In the genomic region with DNA sequence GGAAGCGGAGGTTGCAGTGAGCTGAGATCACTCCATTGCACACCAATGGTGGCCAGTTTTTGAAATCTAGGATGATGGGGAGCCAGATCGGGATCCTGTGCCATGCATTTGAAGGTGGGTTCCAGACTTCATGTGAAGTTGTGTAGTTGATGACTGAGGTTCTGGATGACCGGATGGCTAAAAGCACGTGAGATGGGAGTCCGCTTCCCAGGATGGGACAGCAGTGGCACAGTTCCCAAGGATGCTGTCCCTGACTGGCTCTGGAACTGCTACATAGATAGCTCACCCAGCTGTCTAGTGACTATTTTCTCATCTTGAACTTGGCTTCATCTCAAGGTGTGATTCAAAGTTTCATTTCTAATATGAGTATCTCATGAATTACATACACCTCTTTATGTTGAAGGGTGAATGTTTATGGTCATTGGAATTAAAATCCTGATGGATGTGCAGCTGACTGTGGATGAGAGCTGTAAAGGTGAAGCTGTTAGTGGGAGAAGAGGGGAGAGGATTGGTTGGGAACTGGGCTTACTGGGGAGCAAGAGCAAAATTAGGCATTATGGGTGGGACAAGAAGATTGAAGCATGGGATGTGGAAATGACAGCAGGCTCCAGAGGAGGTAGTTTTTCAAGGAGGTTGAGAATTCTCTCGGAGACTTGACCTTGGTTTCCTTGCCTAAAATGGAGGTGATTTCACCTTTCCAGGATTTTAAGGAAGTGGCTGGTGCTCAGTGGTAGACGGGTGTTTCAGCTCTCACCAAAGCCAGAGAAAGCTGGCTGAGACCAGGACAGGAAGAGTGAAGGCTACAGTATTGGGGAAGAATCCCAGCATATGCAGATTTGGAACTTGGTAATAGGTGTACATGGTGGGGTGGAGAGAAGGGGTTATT, we compare ENCODE assay signal across 1 cellular context.
A peak's percentile ranks its signal among the peaks of the same experiment; 100 is the strongest.
TF ChIP-seq lines count a peak whose summit lies in the region.

No MANE protein-coding gene starts in this region.

TF ChIP-seq in HEK293, 187 proteins besides CTCF, POLR2A, EP300 and RAD21:
- TF ChIP-seq, protein P1, sequence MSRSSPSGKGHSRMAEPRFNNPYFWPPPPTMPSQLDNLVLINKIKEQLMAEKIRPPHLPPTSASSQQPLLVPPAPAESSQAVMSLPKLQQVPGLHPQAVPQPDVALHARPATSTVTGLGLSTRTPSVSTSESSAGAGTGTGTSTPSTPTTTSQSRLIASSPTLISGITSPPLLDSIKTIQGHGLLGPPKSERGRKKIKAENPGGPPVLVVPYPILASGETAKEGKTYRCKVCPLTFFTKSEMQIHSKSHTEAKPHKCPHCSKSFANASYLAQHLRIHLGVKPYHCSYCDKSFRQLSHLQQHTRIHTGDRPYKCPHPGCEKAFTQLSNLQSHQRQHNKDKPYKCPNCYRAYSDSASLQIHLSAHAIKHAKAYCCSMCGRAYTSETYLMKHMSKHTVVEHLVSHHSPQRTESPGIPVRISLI (tag by site-specific recombination; IDR thresholded peaks at IDR 0.05) = no peak
- TF ChIP-seq ZNF626 (tag by site-specific recombination; IDR thresholded peaks at IDR 0.05) = no peak
- TF ChIP-seq ZNF658 (tag by site-specific recombination; IDR thresholded peaks at IDR 0.05) = no peak
- 0 out of 2 replicates have a peak, but pooled peaks have one; percentile 39 for TF ChIP-seq IKZF3 (tag by site-specific recombination; IDR thresholded peaks at IDR 0.05)
- no peak for TF ChIP-seq ZNF214 (tag by site-specific recombination; IDR thresholded peaks at IDR 0.05; ENCODE audit: borderline replicate concordance)
- no peak for TF ChIP-seq ZNF114 (tag by site-specific recombination; IDR thresholded peaks at IDR 0.05)
- peak; percentile 33; the same call in 1 of the 2 replicates for TF ChIP-seq ZNF660 (tag by site-specific recombination; IDR thresholded peaks at IDR 0.05)
- no peak for TF ChIP-seq ZFP37 (tag by site-specific recombination; IDR thresholded peaks at IDR 0.05)
- TF ChIP-seq SALL2 (tag by site-specific recombination; IDR thresholded peaks at IDR 0.05; ENCODE audit: borderline replicate concordance) = no peak
- no peak for TF ChIP-seq GLI2 (tag by site-specific recombination; IDR thresholded peaks at IDR 0.05; ENCODE audit: borderline replicate concordance, low read depth)
- peak; percentile 39; the same call in 1 of the 2 replicates for TF ChIP-seq ZBTB17 (tag by site-specific recombination; IDR thresholded peaks at IDR 0.05)
- TF ChIP-seq ZNF433 (tag by site-specific recombination; IDR thresholded peaks at IDR 0.05; ENCODE audit: low read depth) = no peak
- no peak for TF ChIP-seq GLIS2 (tag by site-specific recombination; IDR thresholded peaks at IDR 0.05)
